8 cellular contexts compared by ENCODE assay signal in the genomic region with DNA sequence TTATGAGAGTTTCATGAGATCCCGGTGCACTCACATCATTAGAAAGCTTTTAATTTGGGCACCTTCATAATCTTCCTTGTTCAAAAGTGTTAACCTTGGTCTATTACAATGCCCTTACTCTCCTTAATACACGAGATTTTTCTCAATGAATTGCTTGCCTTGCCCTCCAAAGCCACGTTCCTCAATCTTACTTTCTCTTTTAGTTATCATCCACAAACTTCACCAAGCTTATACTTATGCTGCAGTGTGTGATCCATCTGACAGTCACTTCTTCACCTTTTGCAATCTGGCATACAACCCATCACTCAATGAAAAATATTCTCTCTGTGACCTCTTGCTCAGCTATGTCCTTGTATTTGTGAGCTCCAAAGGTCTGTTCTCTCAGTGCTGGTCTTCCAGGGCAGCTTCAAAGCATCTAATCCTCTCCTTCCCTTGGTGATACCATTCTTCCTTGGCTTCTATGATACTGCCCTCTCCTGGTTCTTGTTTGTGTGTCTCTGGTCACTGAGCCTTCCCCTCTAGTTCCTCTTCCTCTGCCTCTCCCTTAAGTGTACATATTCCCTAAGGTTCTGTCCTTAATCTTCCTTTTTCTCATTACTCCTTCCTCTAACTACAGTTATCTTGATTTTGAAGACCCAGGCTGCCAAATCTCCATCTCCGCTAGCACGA.
DNase-seq lines count a peak whose midpoint lies in the region; ATAC-seq and TF ChIP-seq lines count a peak whose summit lies in the region.

No MANE protein-coding gene starts in this region.

- H3K9ac ChIP-seq in endodermal cell (ENCODE audit: extremely low read depth, low read length, poor library complexity, severe bottlenecking), result no peak overlapping the region

- H3K4me1 ChIP-seq in A673 (ENCODE audit: insufficient read depth, low read length, poor library complexity, severe bottlenecking), result peaks cover 33% of the 10 kb centered on the region
- no peaks in the 10 kb centered on the region for H3K4me1 ChIP-seq in endodermal cell (ENCODE audit: control insufficient read depth, insufficient read depth, low read length)
- peaks cover 13% of the 10 kb centered on the region for H3K4me1 ChIP-seq in osteoblast (ENCODE audit: insufficient read depth, low read length)

- H2AFZ ChIP-seq in osteoblast (ENCODE audit: low read length), result peak overlapping the region; percentile 96

- BruUV-seq in A673 (replicated peaks; lab: Mats Ljungman, UMichigan), result no TSS peak

- CTCF ChIA-PET in A673 (lab: Charles Lee), result interaction anchor here (1.3 kb wide), 1 partner anchor 259 kb away, joined by 3 read pairs; no protein-coding TSS in a partner anchor

- POLR2A ChIA-PET in A673 (lab: Charles Lee; ENCODE audit: low non-redundant PET), result no interaction called here

- H3K36me3 ChIP-seq in A673 (ENCODE audit: insufficient read depth, low read length, poor library complexity, severe bottlenecking) (peaks cover 4% of the 10 kb centered on the region), endodermal cell (ENCODE audit: control insufficient read depth, insufficient read depth, low read length) (no peaks in the 10 kb centered on the region), osteoblast (ENCODE audit: insufficient read depth, low read length) (no peaks in the 10 kb centered on the region)

- peaks cover 14% of the 10 kb centered on the region for H3K4me1 Mint-ChIP-seq in endodermal cell

- WGBS in endodermal cell (ENCODE audit: insufficient coverage in 1 of 2, insufficient read length in 1 of 2), 2 experiments, result 89% methylated on average over 3 to 5 of the region's 5 CpGs

- intact Hi-C loops in A673 (cut with micrococcal nuclease; ENCODE audit: unreplicated experiment), result loop anchor here (2.0 kb wide), 1 partner anchor 259 kb away; no protein-coding TSS in a partner anchor

- H3K27me3 Mint-ChIP-seq in endodermal cell (ENCODE audit: insufficient read depth), result no peaks in the 10 kb centered on the region

- DNase-seq in A673 (ENCODE audit: low spot score) (peak; percentile 71), NCI-H146 treated with DMSO at 0.1 percent for 48 hours (lab: John Stamatoyannopoulos, UW; ENCODE audit: unreplicated experiment) (peak; percentile 37), endodermal cell (peak; percentile 50), osteoblast (ENCODE audit: insufficient read length, low spot score, missing footprints) (peak; percentile 87), DMS79 treated with DMSO at 0.1 percent for 48 hours (lab: John Stamatoyannopoulos, UW) (no peak), NCI-H226 (no peak)

- no peak overlapping the region for H3K4me3 ChIP-seq in A673 (ENCODE audit: low read depth, low read length, poor library complexity, severe bottlenecking)
- H3K4me3 ChIP-seq in endodermal cell (ENCODE audit: low read length), result no peak overlapping the region
- H3K4me3 ChIP-seq in osteoblast (ENCODE audit: insufficient read depth, low read length), result peak overlapping the region; percentile 65

- H3K4me3 Mint-ChIP-seq in endodermal cell, result no peak overlapping the region

- TF ChIP-seq CTCF in A673 (conservative IDR thresholded peaks at IDR 0.05; ENCODE audit: low read depth, low read length) (peak; percentile 62), endodermal cell (conservative IDR thresholded peaks at IDR 0.05) (peak; percentile 75), osteoblast (IDR thresholded peaks at IDR 0.05; ENCODE audit: extremely low read depth, low read depth, low read length) (peak; percentile 71)

- no peaks in the 10 kb centered on the region for H3K79me2 ChIP-seq in osteoblast (ENCODE audit: insufficient read depth, low read length)

- peak overlapping the region; percentile 83 for H3K4me2 ChIP-seq in osteoblast (ENCODE audit: insufficient read depth, low read length)

- peaks cover 13% of the 10 kb centered on the region for H3K9me3 ChIP-seq in A673 (ENCODE audit: low read depth, low read length, poor library complexity, severe bottlenecking)
- H3K9me3 ChIP-seq in endodermal cell (ENCODE audit: control insufficient read depth, low read length), result peaks cover 7% of the 10 kb centered on the region
- no peaks in the 10 kb centered on the region for H3K9me3 ChIP-seq in osteoblast (ENCODE audit: low read depth, low read length)

- peaks cover 6% of the 10 kb centered on the region for H3K36me3 Mint-ChIP-seq in endodermal cell (ENCODE audit: low read depth)

- no peak overlapping the region for H3K27ac ChIP-seq in A673 (ENCODE audit: low read depth, low read length, poor library complexity, severe bottlenecking)
- no peak overlapping the region for H3K27ac ChIP-seq in endodermal cell (ENCODE audit: low read depth, low read length)
- peak overlapping the region; percentile 73 for H3K27ac ChIP-seq in osteoblast (ENCODE audit: low read depth, low read length)

- H4K20me1 ChIP-seq in osteoblast (ENCODE audit: insufficient read depth, low read length), result no peaks in the 10 kb centered on the region

- no peaks in the 10 kb centered on the region for H3K27me3 ChIP-seq in A673 (replicated peaks; ENCODE audit: insufficient read depth, low read depth, low read length, poor library complexity)
- H3K27me3 ChIP-seq in endodermal cell (ENCODE audit: control insufficient read depth, insufficient read depth, low read length, poor library complexity, severe bottlenecking), result no peaks in the 10 kb centered on the region
- H3K27me3 ChIP-seq in osteoblast (ENCODE audit: insufficient read depth, low read length), result no peaks in the 10 kb centered on the region

- peak overlapping the region; percentile 44 for H3K27ac Mint-ChIP-seq in endodermal cell

- ATAC-seq in GM18909 (IDR thresholded peaks at IDR 0.05; ENCODE audit: poor library complexity, unreplicated experiment) (peak; percentile 78), GM21576 (IDR thresholded peaks at IDR 0.05; ENCODE audit: unreplicated experiment) (no peak)

- H3K9me3 Mint-ChIP-seq in endodermal cell, result peaks cover 13% of the 10 kb centered on the region

Comparison
In these comparisons a context has a peak if more than half of its experiments do, and no peak if none do; other contexts are left out.
1. DNase-seq: peak in A673 (single experiment), NCI-H146 treated with DMSO at 0.1 percent for 48 hours (single experiment), endodermal cell (single experiment) and osteoblast (single experiment); none in DMS79 treated with DMSO at 0.1 percent for 48 hours (single experiment) and NCI-H226 (single experiment).
2. Peak in every context shown above with its lines, with median percentiles within 50 percentile points of each other: CTCF ChIP-seq.